Comparison of ENCODE assay signal across 12 cellular contexts in the genomic region with DNA sequence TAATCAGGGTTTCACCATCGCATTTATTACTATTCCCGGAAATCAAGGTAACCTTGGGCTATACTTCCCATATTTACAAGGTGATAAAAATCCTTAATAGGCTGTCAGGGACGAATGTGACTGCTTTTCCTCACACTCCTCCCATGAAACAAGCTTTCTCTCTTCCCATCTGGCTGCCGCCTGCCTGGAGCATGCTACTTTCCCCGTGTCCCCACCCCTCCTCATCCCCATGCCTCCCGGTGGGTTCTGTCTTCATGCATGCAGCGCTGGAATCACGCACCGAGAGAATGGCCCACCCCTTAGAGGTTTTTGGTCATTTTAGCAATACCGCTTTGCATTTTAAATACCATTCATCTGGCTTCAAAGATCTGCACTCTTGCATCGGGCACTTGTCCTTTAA.
"Had no signal": no experiment of that assay in that cellular context is flagged by ENCODE, and none has a peak within 500 bp of the region (broad histone marks: within the 10 kb centered on the region; RNA-seq: fewer than 3 reads in every experiment).

No MANE protein-coding gene starts in this region.

- DNase-seq: activated CD4-positive, alpha-beta memory T cell treated with anti-CD3 and anti-CD28 coated beads for 36 hours; activated naive CD4-positive, alpha-beta T cell treated with Interleukin-2 at 50 U/mL for 16 hours; activated T-cell treated with anti-CD3 and anti-CD28 coated beads, Interleukin-2, amount 50 U/mL, for 48 hours; cortex of kidney; natural killer cell; ovary; stimulated activated CD4-positive, alpha-beta T cell treated with anti-CD3 and anti-CD28 coated beads, Interleukin-12 subunit alpha, Interleukin-12 subunit beta, amount 100 ng/mL, for 4 hours; stimulated activated CD4-positive, alpha-beta T cell treated with anti-CD3 and anti-CD28 coated beads, Interleukin-4, amount 100 ng/mL, for 4 hours; T-helper 17 cell; thyroid gland; upper lobe of right lung had no signal

- ATAC-seq: left lobe of liver had no signal
